In the genomic region with DNA sequence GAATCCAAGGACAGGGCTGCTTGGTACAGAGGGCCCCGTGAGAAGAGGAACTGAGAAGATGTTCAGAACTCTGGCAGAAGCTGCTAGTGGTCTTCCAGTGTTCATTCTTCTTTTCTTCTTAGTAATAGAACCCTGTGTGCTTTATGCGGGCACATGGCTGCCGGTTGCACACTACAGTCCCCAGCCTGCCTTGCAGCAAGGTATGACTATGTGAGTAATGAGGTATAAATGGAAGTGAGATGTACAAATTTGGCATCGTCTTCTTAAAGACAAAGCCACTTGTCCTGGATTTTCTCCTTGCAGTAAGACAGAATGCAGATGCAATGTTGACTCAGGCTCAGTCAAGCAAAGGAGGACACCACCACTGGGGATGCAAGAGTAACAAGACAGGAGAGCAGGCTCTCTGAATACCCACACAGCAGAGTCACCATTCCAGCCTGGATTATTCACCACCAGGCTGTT, we compare ENCODE assay signal across 10 cellular contexts. TPM values are rescaled to one million over a fixed set of nuclear protein-coding genes. Genes with fewer than 3 reads are reported as not detected.
DNase-seq lines count a peak whose midpoint lies in the region; ATAC-seq and TF ChIP-seq lines count a peak whose summit lies in the region.
"Had no signal": no experiment of that assay in that cellular context is flagged by ENCODE, and none has a peak within 500 bp of the region (broad histone marks: within the 10 kb centered on the region; RNA-seq: fewer than 3 reads in every experiment).

No MANE protein-coding gene starts in this region.

- BruUV-seq in Calu3 (replicated peaks; lab: Mats Ljungman, UMichigan): no TSS peak

- no peaks in the 10 kb centered on the region for H3K36me3 ChIP-seq in gastroesophageal sphincter

- no peak overlapping the region for H3K27ac ChIP-seq in gastroesophageal sphincter

- ATAC-seq in HG03135 (IDR thresholded peaks at IDR 0.05; ENCODE audit: unreplicated experiment) (peak; percentile 83), gastroesophageal sphincter (no peak)

- peaks cover 8 to 25% (median 11%) of the 10 kb centered on the region in 3 donors for H3K4me1 ChIP-seq in gastroesophageal sphincter

- H3K4me3 ChIP-seq in gastroesophageal sphincter: no peak overlapping the region

- H3K27ac Mint-ChIP-seq in Calu3 (ENCODE audit: unreplicated experiment): peak overlapping the region; percentile 41
- no peak overlapping the region for H3K27ac Mint-ChIP-seq in type B pancreatic cell
- H3K27ac Mint-ChIP-seq: activated CD4-positive, alpha-beta T cell treated with anti-CD3 and anti-CD28 coated beads, Interleukin-2, amount 10 ng/mL, durations not matched to agents 7 days and 5 days had no signal

- 58 to 66% methylated on average over 4 of the region's 4 CpGs for WGBS in gastroesophageal sphincter (ENCODE audit: low coverage in 1 of 2), 2 donors

- no peaks in the 10 kb centered on the region for H3K36me3 Mint-ChIP-seq in Calu3 (ENCODE audit: insufficient read depth, unreplicated experiment)
- no peaks in the 10 kb centered on the region for H3K36me3 Mint-ChIP-seq in type B pancreatic cell

- TF ChIP-seq CTCF in Calu3 (IDR thresholded peaks at IDR 0.05; ENCODE audit: unreplicated experiment): no peak
- no peak for TF ChIP-seq CTCF in GM20000 (IDR thresholded peaks at IDR 0.05; ENCODE audit: extremely low read depth, missing control alignments)
- no peak for TF ChIP-seq CTCF in type B pancreatic cell (conservative IDR thresholded peaks at IDR 0.05)
- no peak for TF ChIP-seq CTCF in gastroesophageal sphincter (IDR thresholded peaks at IDR 0.05)

- DNase-seq in Calu3 (no peak), GM20000 (ENCODE audit: low spot score) (peak; percentile 46), cerebellar cortex (ENCODE audit: low spot score) (peak; percentile 37), D341Med (ENCODE audit: low spot score) (no peak), NCI-H2171 (lab: John Stamatoyannopoulos, UW) (no peak), type B pancreatic cell (ENCODE audit: extremely low spot score, unreplicated experiment) (no peak)
- DNase-seq: activated CD4-positive, alpha-beta T cell treated with anti-CD3 and anti-CD28 coated beads, Interleukin-2, amount 10 ng/mL, durations not matched to agents 7 days and 5 days; NCI-H774 had no signal

- H3K9me3 Mint-ChIP-seq in Calu3 (ENCODE audit: low read depth, unreplicated experiment) (no peaks in the 10 kb centered on the region), type B pancreatic cell (no peaks in the 10 kb centered on the region)
- H3K9me3 Mint-ChIP-seq: activated CD4-positive, alpha-beta T cell treated with anti-CD3 and anti-CD28 coated beads, Interleukin-2, amount 10 ng/mL, durations not matched to agents 7 days and 5 days had no signal

- H3K27me3 ChIP-seq in gastroesophageal sphincter: no peaks in the 10 kb centered on the region

- CTCF ChIA-PET in Calu3 (lab: Charles Lee): no interaction called here

- H3K27me3 Mint-ChIP-seq in Calu3 (ENCODE audit: unreplicated experiment) (no peaks in the 10 kb centered on the region), type B pancreatic cell (no peaks in the 10 kb centered on the region)

- no peaks in the 10 kb centered on the region for H3K9me3 ChIP-seq in gastroesophageal sphincter

- H3K4me3 Mint-ChIP-seq in Calu3 (ENCODE audit: low read depth, unreplicated experiment): no peak overlapping the region
- no peak overlapping the region for H3K4me3 Mint-ChIP-seq in type B pancreatic cell
- H3K4me3 Mint-ChIP-seq: activated CD4-positive, alpha-beta T cell treated with anti-CD3 and anti-CD28 coated beads, Interleukin-2, amount 10 ng/mL, durations not matched to agents 7 days and 5 days had no signal

- TF ChIP-seq EP300 in gastroesophageal sphincter (IDR thresholded peaks at IDR 0.05): no peak

- intact Hi-C loops in Calu3 (cut with micrococcal nuclease; ENCODE audit: unreplicated experiment): no loop called here

- no peak for TF ChIP-seq POLR2A in gastroesophageal sphincter (IDR thresholded peaks at IDR 0.05)

- peaks cover 36% of the 10 kb centered on the region for H3K4me1 Mint-ChIP-seq in Calu3 (ENCODE audit: low read depth, unreplicated experiment)
- peaks cover 9% of the 10 kb centered on the region for H3K4me1 Mint-ChIP-seq in type B pancreatic cell (ENCODE audit: unreplicated experiment)
- H3K4me1 Mint-ChIP-seq: activated CD4-positive, alpha-beta T cell treated with anti-CD3 and anti-CD28 coated beads, Interleukin-2, amount 10 ng/mL, durations not matched to agents 7 days and 5 days had no signal

RNA-seq across cellular contexts. Expression of gene ATP1B1, which starts 15.0 kb away (rescaled TPM):
- total RNA-seq in Calu3 (2022) (621 and 626 TPM in 2 replicates), type B pancreatic cell (ENCODE audit: low replicate concordance) (237 and 306 TPM in 2 replicates), gastroesophageal sphincter (100 to 1,000 TPM in 2 of 4 donors, 10 to 100 TPM in 2; 94.8 to 137 (median 103) TPM)

Comparison
In these comparisons a context has a peak if more than half of its experiments do, and no peak if none do; other contexts are left out.
1. DNase-seq: peak in GM20000 (single experiment) and cerebellar cortex (single experiment); none in Calu3 (single experiment), D341Med (single experiment), NCI-H2171 (single experiment) and type B pancreatic cell (single experiment).